ENCODE assay signal across 20 cellular contexts in the genomic region with DNA sequence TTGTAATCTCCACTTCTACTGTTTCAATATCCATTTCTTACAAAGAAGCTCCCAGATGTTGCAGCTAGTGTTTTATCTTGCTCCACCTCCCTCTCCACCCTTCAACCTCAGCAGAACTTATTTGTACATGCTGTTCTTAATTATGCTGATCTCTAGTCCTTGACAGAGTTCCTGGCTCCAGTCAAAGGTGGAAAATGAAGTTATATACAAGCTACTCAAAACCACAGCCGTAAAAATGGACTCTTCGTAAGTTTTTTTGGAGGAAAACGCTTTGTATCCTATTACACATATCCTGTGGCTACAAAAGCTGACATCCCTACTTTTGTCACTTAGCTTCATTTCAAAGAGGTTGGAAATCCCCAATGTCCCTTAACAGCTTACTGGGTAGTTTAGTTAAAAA. TPM values are rescaled to one million over a fixed set of nuclear protein-coding genes. Genes with fewer than 3 reads are reported as not detected.
DNase-seq lines count a peak whose midpoint lies in the region; ATAC-seq and TF ChIP-seq lines count a peak whose summit lies in the region.
"Had no signal": no experiment of that assay in that cellular context is flagged by ENCODE, and none has a peak within 500 bp of the region (broad histone marks: within the 10 kb centered on the region; RNA-seq: fewer than 3 reads in every experiment).

No MANE protein-coding gene starts in this region.

- H3K36me3 ChIP-seq in heart right ventricle: no peaks in the 10 kb centered on the region
- no peaks in the 10 kb centered on the region for H3K36me3 ChIP-seq in lower lobe of right lung
- no peaks in the 10 kb centered on the region for H3K36me3 ChIP-seq in upper lobe of left lung
- H3K36me3 ChIP-seq: brain microvascular endothelial cell had no signal

- H3K9me3 ChIP-seq in heart right ventricle (no peaks in the 10 kb centered on the region), lower lobe of right lung (no peaks in the 10 kb centered on the region), upper lobe of left lung (no peaks in the 10 kb centered on the region)
- H3K9me3 ChIP-seq: A549 had no signal

- TF ChIP-seq EP300 in upper lobe of left lung (IDR thresholded peaks at IDR 0.05): no peak

- no peak for TF ChIP-seq CTCF in heart right ventricle (IDR thresholded peaks at IDR 0.05)
- TF ChIP-seq CTCF in lower lobe of right lung (IDR thresholded peaks at IDR 0.05): no peak
- no peak for TF ChIP-seq CTCF in upper lobe of left lung (IDR thresholded peaks at IDR 0.05)

- intact Hi-C loops in heart right ventricle (cut with DNase I): no loop called here
- intact Hi-C loops in Right ventricle myocardium inferior (cut with DNase I): loop anchor here (2.0 kb wide), 1 partner anchor 29 kb away; no protein-coding TSS in a partner anchor
- intact Hi-C loops in lower lobe of right lung (cut with DNase I): no loop called here

- H3K4me1 ChIP-seq in heart right ventricle (peaks cover 0 to 62% (median 39%) of the 10 kb centered on the region in 9 donors), lower lobe of right lung (peaks cover 46% of the 10 kb centered on the region), upper lobe of left lung (peaks cover 8 to 20% (median 14%) of the 10 kb centered on the region in 4 donors)
- H3K4me1 ChIP-seq: A549 had no signal

- H3K27ac ChIP-seq in heart right ventricle: peak overlapping the region; percentile 7 to 85 (median 72)
- H3K27ac ChIP-seq in lower lobe of right lung: peak overlapping the region; percentile 50
- H3K27ac ChIP-seq in upper lobe of left lung: peak overlapping the region; percentile 10 to 81 (median 60)
- H3K27ac ChIP-seq: A549, brain microvascular endothelial cell had no signal

- WGBS in heart right ventricle, 2 donors: 44 to 60% methylated on average over 3 of the region's 3 CpGs
- 30 to 36% methylated on average over 3 of the region's 3 CpGs for WGBS in upper lobe of left lung, 2 donors

- ATAC-seq in heart right ventricle (peak in 5 of 8 donors; percentile 11 to 63 (median 43)), Right ventricle myocardium inferior (no peak), lower lobe of right lung (no peak), upper lobe of left lung (ENCODE audit: low FRiP score in 2 of 2) (no peak)
- no peak for ATAC-seq in activated CD4-positive, CD25-positive, alpha-beta regulatory T cell treated with anti-CD3 and anti-CD28 coated beads, Interleukin-2, amount 50 U/mL, for 24 hours
- ATAC-seq: A549; HCT116; stimulated activated effector memory CD8-positive, alpha-beta T cell treated with anti-CD3 and anti-CD28 coated beads, Interleukin-12 subunit alpha, Interleukin-12 subunit beta, amount 100 ng/mL, for 72 hours had no signal

- DNase-seq in heart right ventricle (no peak), Right ventricle myocardium inferior (ENCODE audit: missing footprints) (no peak), dermis blood vessel endothelial cell (peak; percentile 62), lower lobe of right lung (no peak), upper lobe of left lung (no peak), HT-29 (ENCODE audit: low spot score) (no peak)
- no peak for DNase-seq in NK-92 treated with Interleukin-12 subunit alpha and Interleukin-12 subunit beta, amount 100 ng/mL, for 24 hours (lab: John Stamatoyannopoulos, UW)
- DNase-seq: activated CD4-positive, alpha-beta T cell treated with anti-CD3 and anti-CD28 coated beads, Interleukin-2, amount 50 U/mL, for 4 hours; activated naive CD4-positive, alpha-beta T cell treated with anti-CD3 and anti-CD28 coated beads, Interleukin-2, amount 50 U/mL, for 16 hours; brain microvascular endothelial cell; CD4-positive, alpha-beta T cell; NCI-H1417 treated with DMSO at 0.1 percent for 48 hours; NCI-H2171 treated with DMSO at 0.1 percent for 48 hours; NCI-H82; posterior cingulate gyrus; stimulated activated CD4-positive, alpha-beta T cell treated with anti-CD3 and anti-CD28 coated beads, Interleukin-12 subunit alpha, Interleukin-12 subunit beta, amount 100 ng/mL, for 4 hours had no signal

- no peaks in the 10 kb centered on the region for H3K27me3 ChIP-seq in heart right ventricle
- H3K27me3 ChIP-seq in lower lobe of right lung (ENCODE audit: low read depth): no peaks in the 10 kb centered on the region
- H3K27me3 ChIP-seq in upper lobe of left lung: no peaks in the 10 kb centered on the region
- H3K27me3 ChIP-seq: brain microvascular endothelial cell had no signal

- no peak for TF ChIP-seq POLR2A in upper lobe of left lung (IDR thresholded peaks at IDR 0.05)

- H3K4me3 ChIP-seq in heart right ventricle (peak overlapping the region in 8 of 10 donors; percentile 2 to 55 (median 42)), lower lobe of right lung (peak overlapping the region; percentile 49), upper lobe of left lung (peak overlapping the region in 2 of 4 donors; percentile 22 to 43)
- H3K4me3 ChIP-seq: A549 had no signal

RNA-seq across cellular contexts. Expression of a gene that starts 1.3 kb away (rescaled TPM):
- 1 to 10 TPM; 1.2 to 6.6 (median 2.7) TPM for total RNA-seq in heart right ventricle
- 1 to 10 TPM; 4.3 to 4.8 TPM for polyA plus RNA-seq in heart right ventricle
- 3.7 TPM for total RNA-seq in Right ventricle myocardium inferior
- 16.2 and 26.2 TPM in 2 replicates for total RNA-seq in dermis blood vessel endothelial cell
- total RNA-seq in lower lobe of right lung: 9.7 TPM
- 10 to 100 TPM in 1 of 6 donors, 1 to 10 TPM in 5; 3.9 to 13.0 (median 6.3) TPM for total RNA-seq in upper lobe of left lung
- total RNA-seq in HT-29 (2014; rRNA removed; shearing (Covaris generic)): not detected in 2 replicates
- total RNA-seq: CD4-positive, alpha-beta T cell had no signal

RNA-seq across cellular contexts. Expression of a gene that starts 32.5 kb away (rescaled TPM):
- total RNA-seq in heart right ventricle (10 to 100 TPM in 1 of 10 donors, 1 to 10 TPM in 7, under 1 TPM in 2; 0.94 to 15.2 (median 1.8) TPM), Right ventricle myocardium inferior (3.1 TPM), dermis blood vessel endothelial cell (0.47 and 0.68 TPM in 2 replicates), lower lobe of right lung (79.5 TPM), upper lobe of left lung (10 to 100 TPM; 17.4 to 87.8 (median 28.1) TPM)
- 1 to 10 TPM; 1.0 to 1.9 TPM for polyA plus RNA-seq in heart right ventricle
- total RNA-seq in HT-29 (2014; rRNA removed; shearing (Covaris generic)): not detected in 2 replicates
- polyA plus RNA-seq: A549 had no signal

Comparison
In these comparisons a context has a peak if more than half of its experiments do, and no peak if none do; other contexts are left out.
1. ATAC-seq: peak in heart right ventricle (5 of 8); none in Right ventricle myocardium inferior (single experiment), lower lobe of right lung (0 of 2), upper lobe of left lung (0 of 2) and activated CD4-positive, CD25-positive, alpha-beta regulatory T cell treated with anti-CD3 and anti-CD28 coated beads, Interleukin-2, amount 50 U/mL, for 24 hours (0 of 2).
2. Peak in every context shown above with its lines, with median percentiles within 50 percentile points of each other: H3K27ac ChIP-seq.